In the genomic region with DNA sequence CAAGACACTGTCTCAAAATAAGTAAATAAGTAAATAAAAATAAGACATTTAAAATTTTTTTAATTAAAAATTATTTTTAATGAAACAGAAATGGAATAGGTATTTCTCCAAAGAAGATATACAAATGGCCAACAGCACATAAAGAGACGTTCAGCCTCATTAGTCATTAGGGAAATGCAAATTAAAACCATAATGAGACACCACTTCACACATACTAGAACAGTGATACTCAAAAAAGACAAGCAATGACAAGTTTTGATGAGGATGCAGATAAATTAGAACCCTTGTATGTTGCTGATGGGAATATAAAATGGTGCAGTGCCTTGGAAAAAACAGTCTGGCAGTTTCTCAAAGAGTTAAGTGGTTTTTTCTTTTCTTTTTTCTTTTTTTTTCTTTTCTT, we compare ENCODE assay signal across 1 cellular context.
TF ChIP-seq lines count a peak whose summit lies in the region.

No MANE protein-coding gene starts in this region.

TF ChIP-seq in GM12878, 131 proteins besides CTCF, POLR2A, EP300 and RAD21 (continued from another document):
- TF ChIP-seq, protein P1, sequence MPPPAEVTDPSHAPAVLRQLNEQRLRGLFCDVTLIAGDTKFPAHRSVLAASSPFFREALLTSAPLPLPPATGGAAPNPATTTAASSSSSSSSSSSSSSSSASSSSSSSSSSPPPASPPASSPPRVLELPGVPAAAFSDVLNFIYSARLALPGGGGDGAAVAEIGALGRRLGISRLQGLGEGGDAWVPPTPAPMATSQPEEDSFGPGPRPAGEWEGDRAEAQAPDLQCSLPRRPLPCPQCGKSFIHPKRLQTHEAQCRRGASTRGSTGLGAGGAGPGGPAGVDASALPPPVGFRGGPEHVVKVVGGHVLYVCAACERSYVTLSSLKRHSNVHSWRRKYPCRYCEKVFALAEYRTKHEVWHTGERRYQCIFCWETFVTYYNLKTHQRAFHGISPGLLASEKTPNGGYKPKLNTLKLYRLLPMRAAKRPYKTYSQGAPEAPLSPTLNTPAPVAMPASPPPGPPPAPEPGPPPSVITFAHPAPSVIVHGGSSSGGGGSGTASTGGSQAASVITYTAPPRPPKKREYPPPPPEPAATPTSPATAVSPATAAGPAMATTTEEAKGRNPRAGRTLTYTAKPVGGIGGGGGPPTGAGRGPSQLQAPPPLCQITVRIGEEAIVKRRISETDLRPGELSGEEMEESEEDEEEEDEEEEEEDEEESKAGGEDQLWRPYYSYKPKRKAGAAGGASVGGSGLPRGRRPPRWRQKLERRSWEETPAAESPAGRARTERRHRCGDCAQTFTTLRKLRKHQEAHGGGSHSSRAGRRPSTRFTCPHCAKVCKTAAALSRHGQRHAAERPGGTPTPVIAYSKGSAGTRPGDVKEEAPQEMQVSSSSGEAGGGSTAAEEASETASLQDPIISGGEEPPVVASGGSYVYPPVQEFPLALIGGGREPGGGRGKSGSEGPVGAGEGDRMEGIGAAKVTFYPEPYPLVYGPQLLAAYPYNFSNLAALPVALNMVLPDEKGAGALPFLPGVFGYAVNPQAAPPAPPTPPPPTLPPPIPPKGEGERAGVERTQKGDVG (CRISPR knock-in tag; IDR thresholded peaks at IDR 0.05): no peak
- TF ChIP-seq CHD1 (IDR thresholded peaks at IDR 0.05; ENCODE audit: low read depth, low read length): no peak
- TF ChIP-seq KLF5 (IDR thresholded peaks at IDR 0.05; ENCODE audit: partially characterized antibody): no peak
- TF ChIP-seq, protein P2, sequence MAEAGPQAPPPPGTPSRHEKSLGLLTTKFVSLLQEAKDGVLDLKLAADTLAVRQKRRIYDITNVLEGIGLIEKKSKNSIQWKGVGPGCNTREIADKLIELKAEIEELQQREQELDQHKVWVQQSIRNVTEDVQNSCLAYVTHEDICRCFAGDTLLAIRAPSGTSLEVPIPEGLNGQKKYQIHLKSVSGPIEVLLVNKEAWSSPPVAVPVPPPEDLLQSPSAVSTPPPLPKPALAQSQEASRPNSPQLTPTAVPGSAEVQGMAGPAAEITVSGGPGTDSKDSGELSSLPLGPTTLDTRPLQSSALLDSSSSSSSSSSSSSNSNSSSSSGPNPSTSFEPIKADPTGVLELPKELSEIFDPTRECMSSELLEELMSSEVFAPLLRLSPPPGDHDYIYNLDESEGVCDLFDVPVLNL (IDR thresholded peaks at IDR 0.05; ENCODE audit: low read depth, low read length): no peak
- TF ChIP-seq RB1 (IDR thresholded peaks at IDR 0.05; ENCODE audit: borderline replicate concordance): no peak
- TF ChIP-seq PAX5 (IDR thresholded peaks at IDR 0.05; ENCODE audit: borderline replicate concordance, low read depth, low read length): no peak
- no peak for TF ChIP-seq MTA2 (IDR thresholded peaks at IDR 0.05; ENCODE audit: low read depth)
- TF ChIP-seq, protein P3, sequence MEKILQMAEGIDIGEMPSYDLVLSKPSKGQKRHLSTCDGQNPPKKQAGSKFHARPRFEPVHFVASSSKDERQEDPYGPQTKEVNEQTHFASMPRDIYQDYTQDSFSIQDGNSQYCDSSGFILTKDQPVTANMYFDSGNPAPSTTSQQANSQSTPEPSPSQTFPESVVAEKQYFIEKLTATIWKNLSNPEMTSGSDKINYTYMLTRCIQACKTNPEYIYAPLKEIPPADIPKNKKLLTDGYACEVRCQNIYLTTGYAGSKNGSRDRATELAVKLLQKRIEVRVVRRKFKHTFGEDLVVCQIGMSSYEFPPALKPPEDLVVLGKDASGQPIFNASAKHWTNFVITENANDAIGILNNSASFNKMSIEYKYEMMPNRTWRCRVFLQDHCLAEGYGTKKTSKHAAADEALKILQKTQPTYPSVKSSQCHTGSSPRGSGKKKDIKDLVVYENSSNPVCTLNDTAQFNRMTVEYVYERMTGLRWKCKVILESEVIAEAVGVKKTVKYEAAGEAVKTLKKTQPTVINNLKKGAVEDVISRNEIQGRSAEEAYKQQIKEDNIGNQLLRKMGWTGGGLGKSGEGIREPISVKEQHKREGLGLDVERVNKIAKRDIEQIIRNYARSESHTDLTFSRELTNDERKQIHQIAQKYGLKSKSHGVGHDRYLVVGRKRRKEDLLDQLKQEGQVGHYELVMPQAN (conservative IDR thresholded peaks at IDR 0.05): no peak
- TF ChIP-seq NFXL1 (IDR thresholded peaks at IDR 0.05; ENCODE audit: borderline replicate concordance): no peak
- no peak for TF ChIP-seq PAX8 (IDR thresholded peaks at IDR 0.05)
- no peak for TF ChIP-seq BACH1 (IDR thresholded peaks at IDR 0.05; ENCODE audit: borderline replicate concordance)
- TF ChIP-seq KDM1A (IDR thresholded peaks at IDR 0.05; ENCODE audit: borderline replicate concordance): no peak
- TF ChIP-seq TARDBP (IDR thresholded peaks at IDR 0.05; ENCODE audit: borderline replicate concordance): no peak
- TF ChIP-seq, protein P4, sequence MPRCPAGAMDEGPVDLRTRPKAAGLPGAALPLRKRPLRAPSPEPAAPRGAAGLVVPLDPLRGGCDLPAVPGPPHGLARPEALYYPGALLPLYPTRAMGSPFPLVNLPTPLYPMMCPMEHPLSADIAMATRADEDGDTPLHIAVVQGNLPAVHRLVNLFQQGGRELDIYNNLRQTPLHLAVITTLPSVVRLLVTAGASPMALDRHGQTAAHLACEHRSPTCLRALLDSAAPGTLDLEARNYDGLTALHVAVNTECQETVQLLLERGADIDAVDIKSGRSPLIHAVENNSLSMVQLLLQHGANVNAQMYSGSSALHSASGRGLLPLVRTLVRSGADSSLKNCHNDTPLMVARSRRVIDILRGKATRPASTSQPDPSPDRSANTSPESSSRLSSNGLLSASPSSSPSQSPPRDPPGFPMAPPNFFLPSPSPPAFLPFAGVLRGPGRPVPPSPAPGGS (IDR thresholded peaks at IDR 0.05; ENCODE audit: borderline replicate concordance, insufficient read depth, low read depth, low read length, poor library complexity, severe bottlenecking): no peak
- TF ChIP-seq, protein P5, sequence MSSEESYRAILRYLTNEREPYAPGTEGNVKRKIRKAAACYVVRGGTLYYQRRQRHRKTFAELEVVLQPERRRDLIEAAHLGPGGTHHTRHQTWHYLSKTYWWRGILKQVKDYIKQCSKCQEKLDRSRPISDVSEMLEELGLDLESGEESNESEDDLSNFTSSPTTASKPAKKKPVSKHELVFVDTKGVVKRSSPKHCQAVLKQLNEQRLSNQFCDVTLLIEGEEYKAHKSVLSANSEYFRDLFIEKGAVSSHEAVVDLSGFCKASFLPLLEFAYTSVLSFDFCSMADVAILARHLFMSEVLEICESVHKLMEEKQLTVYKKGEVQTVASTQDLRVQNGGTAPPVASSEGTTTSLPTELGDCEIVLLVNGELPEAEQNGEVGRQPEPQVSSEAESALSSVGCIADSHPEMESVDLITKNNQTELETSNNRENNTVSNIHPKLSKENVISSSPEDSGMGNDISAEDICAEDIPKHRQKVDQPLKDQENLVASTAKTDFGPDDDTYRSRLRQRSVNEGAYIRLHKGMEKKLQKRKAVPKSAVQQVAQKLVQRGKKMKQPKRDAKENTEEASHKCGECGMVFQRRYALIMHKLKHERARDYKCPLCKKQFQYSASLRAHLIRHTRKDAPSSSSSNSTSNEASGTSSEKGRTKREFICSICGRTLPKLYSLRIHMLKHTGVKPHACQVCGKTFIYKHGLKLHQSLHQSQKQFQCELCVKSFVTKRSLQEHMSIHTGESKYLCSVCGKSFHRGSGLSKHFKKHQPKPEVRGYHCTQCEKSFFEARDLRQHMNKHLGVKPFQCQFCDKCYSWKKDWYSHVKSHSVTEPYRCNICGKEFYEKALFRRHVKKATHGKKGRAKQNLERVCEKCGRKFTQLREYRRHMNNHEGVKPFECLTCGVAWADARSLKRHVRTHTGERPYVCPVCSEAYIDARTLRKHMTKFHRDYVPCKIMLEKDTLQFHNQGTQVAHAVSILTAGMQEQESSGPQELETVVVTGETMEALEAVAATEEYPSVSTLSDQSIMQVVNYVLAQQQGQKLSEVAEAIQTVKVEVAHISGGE (CRISPR knock-in tag; IDR thresholded peaks at IDR 0.05): no peak
